1 cellular context compared by ENCODE assay signal in genomic region chr6:26156105-26156849, GRCh38.
A peak's percentile ranks its signal among the peaks of the same experiment; 100 is the strongest.
TF ChIP-seq lines count a peak whose summit lies in the region.

No MANE protein-coding gene starts in this region.

TF ChIP-seq in GM12878, 131 proteins besides CTCF, POLR2A, EP300 and RAD21 (continued from another document and continues in another):
- TF ChIP-seq EED (IDR thresholded peaks at IDR 0.05; ENCODE audit: low read depth) (no peak; the same call in 1 of the 2 replicates), PRDM15 (CRISPR knock-in tag; IDR thresholded peaks at IDR 0.05) (peak; percentile 72; the same call in 1 of the 2 replicates), ZZZ3 (IDR thresholded peaks at IDR 0.05; ENCODE audit: control insufficient read depth, insufficient read length, low read depth) (no peak), POU2F2 (IDR thresholded peaks at IDR 0.05; ENCODE audit: borderline replicate concordance, low read depth, low read length) (peak; percentile 99), CHD2 (IDR thresholded peaks at IDR 0.05; ENCODE audit: borderline replicate concordance, low read depth, low read length) (peak; percentile 89), EZH2 (IDR thresholded peaks at IDR 0.05; ENCODE audit: borderline replicate concordance, control insufficient read depth, low read depth, low read length) (no peak), ZBTB40 (IDR thresholded peaks at IDR 0.05; ENCODE audit: borderline replicate concordance) (peak; percentile 52; the same call in 1 of the 2 replicates), NFXL1 (IDR thresholded peaks at IDR 0.05; ENCODE audit: borderline replicate concordance) (peak; percentile 100), SREBF1 (IDR thresholded peaks at IDR 0.05; ENCODE audit: low read length) (no peak; the same call in 1 of the 2 replicates), STAT3 (IDR thresholded peaks at IDR 0.05; ENCODE audit: low read depth, low read length) (no peak), BHLHE40 (IDR thresholded peaks at IDR 0.05; ENCODE audit: borderline replicate concordance in 1 of 2, low read depth in 2 of 2, low read length in 1 of 2) (peak; percentile 77 to 83), ELK1 (IDR thresholded peaks at IDR 0.05; ENCODE audit: low read depth, low read length) (peak; percentile 79; the same call in 1 of the 2 replicates), TARDBP (IDR thresholded peaks at IDR 0.05; ENCODE audit: borderline replicate concordance) (peak; percentile 76), USF1 (IDR thresholded peaks at IDR 0.05; ENCODE audit: borderline replicate concordance, extremely low read length, insufficient read depth, low read depth, low read length) (no peak), ZNF207 (IDR thresholded peaks at IDR 0.05; ENCODE audit: borderline replicate concordance) (peak; percentile 93; the same call in 1 of the 2 replicates), CREB1 (IDR thresholded peaks at IDR 0.05; ENCODE audit: low read depth) (peak; percentile 71; the same call in 1 of the 2 replicates), MEF2B (IDR thresholded peaks at IDR 0.05; ENCODE audit: partially characterized antibody, poor library complexity, severe bottlenecking) (no peak), CEBPZ (IDR thresholded peaks at IDR 0.05; ENCODE audit: low read depth, low read length) (no peak), ATF3 (IDR thresholded peaks at IDR 0.05; ENCODE audit: borderline replicate concordance, extremely low read depth, low read depth, low read length) (no peak), ZSCAN29 (IDR thresholded peaks at IDR 0.05) (peak; percentile 93), RCOR1 (conservative IDR thresholded peaks at IDR 0.05; ENCODE audit: low read depth, low read length) (peak; percentile 90; the same call in 1 of the 2 replicates), ATF2 (IDR thresholded peaks at IDR 0.05; ENCODE audit: low read length) (peak; percentile 75; the same call in 1 of the 2 replicates), CHD1 (IDR thresholded peaks at IDR 0.05; ENCODE audit: low read depth, low read length) (peak; percentile 92), ZNF384 (IDR thresholded peaks at IDR 0.05; ENCODE audit: borderline replicate concordance, low read depth, low read length) (peak; percentile 18; the same call in 1 of the 2 replicates), GATAD2B (conservative IDR thresholded peaks at IDR 0.05; ENCODE audit: low read depth) (peak; percentile 76), NKRF (conservative IDR thresholded peaks at IDR 0.05) (peak; percentile 72), ETV6 (conservative IDR thresholded peaks at IDR 0.05 in 1 of 2, IDR thresholded peaks at IDR 0.05 in 1 of 2; ENCODE audit: borderline replicate concordance in 1 of 2, low read depth in 1 of 2) (no peak; a peak in 1 of 4 replicates), LARP7 (IDR thresholded peaks at IDR 0.05) (peak; percentile 99), GABPA (IDR thresholded peaks at IDR 0.05; ENCODE audit: low read depth) (no peak), IRF4 (IDR thresholded peaks at IDR 0.05; ENCODE audit: low read depth, low read length) (0 out of 2 replicates have a peak, but pooled peaks have one; percentile 15), ZNF24 (IDR thresholded peaks at IDR 0.05) (peak; percentile 75), HSF1 (IDR thresholded peaks at IDR 0.05; ENCODE audit: low read depth, low read length) (peak; percentile 64; the same call in 1 of the 2 replicates), PML (IDR thresholded peaks at IDR 0.05; ENCODE audit: low read length) (peak; percentile 99), E4F1 (IDR thresholded peaks at IDR 0.05; ENCODE audit: borderline replicate concordance, partially characterized antibody) (peak; percentile 9)
